ENCODE assay signal across 26 cellular contexts in the genomic region with DNA sequence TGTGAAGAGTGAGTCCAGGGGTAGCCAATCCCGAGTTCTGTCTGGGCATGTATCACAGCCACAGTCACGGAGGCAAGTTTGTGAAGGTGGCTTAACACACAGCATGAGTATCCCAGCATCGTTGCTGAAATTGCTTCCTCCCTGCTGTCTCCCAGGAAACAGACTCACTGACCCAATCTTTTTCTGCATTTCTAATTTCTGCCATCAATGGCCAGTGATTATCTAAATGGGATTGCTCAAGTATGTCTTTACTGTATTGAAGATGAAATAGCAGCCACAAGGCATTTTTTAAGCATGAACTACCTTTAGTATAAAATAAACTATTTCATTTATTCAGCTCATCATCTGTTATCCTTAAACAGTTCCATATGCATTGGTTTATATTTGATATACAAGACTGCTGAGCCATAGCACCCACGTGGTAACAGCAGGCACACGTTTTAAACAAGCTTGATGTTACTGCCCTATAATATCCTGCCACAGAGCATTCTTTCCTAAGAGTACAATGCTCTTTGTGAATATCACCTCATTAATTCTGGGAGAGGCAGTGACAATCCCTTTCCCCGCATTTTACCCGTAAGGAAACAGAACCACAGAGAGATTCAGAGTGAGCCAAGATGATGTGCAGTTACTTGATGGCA.
DNase-seq lines count a peak whose midpoint lies in the region; ATAC-seq, FAIRE-seq and TF ChIP-seq lines count a peak whose summit lies in the region.
"Had no signal": no experiment of that assay in that cellular context is flagged by ENCODE, and none has a peak within 500 bp of the region (broad histone marks: within the 10 kb centered on the region; RNA-seq: fewer than 3 reads in every experiment).

No MANE protein-coding gene starts in this region.

- H3K9ac ChIP-seq in IMR-90 (ENCODE audit: low read depth, low read length) (peak overlapping the region; percentile 72), keratinocyte (ENCODE audit: control insufficient read depth, extremely low read depth, insufficient read depth, low read length) (no peak overlapping the region)

- peak overlapping the region; percentile 100 for H3K18ac ChIP-seq in IMR-90 (ENCODE audit: low read depth, low read length)

- H3K79me2 ChIP-seq in keratinocyte (ENCODE audit: control insufficient read depth, insufficient read depth, low read length): no peaks in the 10 kb centered on the region

- H3K36me3 ChIP-seq in IMR-90 (ENCODE audit: control insufficient read depth, insufficient read depth, low read length) (no peaks in the 10 kb centered on the region), keratinocyte (ENCODE audit: control insufficient read depth in 2 of 2, extremely low read depth in 1 of 2, insufficient read depth in 2 of 2, low read length in 2 of 2) (no peaks in the 10 kb centered on the region), right lobe of liver (no peaks in the 10 kb centered on the region)
- H3K36me3 ChIP-seq: ascending aorta, BE2C, vagina, WERI-Rb-1 had no signal

- peak overlapping the region; percentile 97 for H3K14ac ChIP-seq in IMR-90 (replicated peaks; ENCODE audit: low read depth, low read length)

- peak overlapping the region; percentile 100 for H3K27ac ChIP-seq in IMR-90 (ENCODE audit: insufficient read depth, low read length)
- H3K27ac ChIP-seq in keratinocyte (ENCODE audit: control insufficient read depth, insufficient read depth, low read length): peak overlapping the region; percentile 10
- no peak overlapping the region for H3K27ac ChIP-seq in right lobe of liver
- H3K27ac ChIP-seq: ascending aorta, vagina, WERI-Rb-1 had no signal

- no CpG with 5 or more reads among the region's 7 CpGs for WGBS in IMR-90 (ENCODE audit: extremely low coverage in 2 of 2, insufficient read length in 1 of 2), 2 experiments
- WGBS in right lobe of liver (ENCODE audit: insufficient coverage, low coverage, low lambda C conversion rate, missing lambda C conversion rate): 57% methylated on average over 7 of the region's 7 CpGs

- peaks cover 0 to 12% of the 10 kb centered on the region in 2 experiments; a peak in 1 of 4 replicates for H3K79me1 ChIP-seq in IMR-90 (ENCODE audit: low read depth in 1 of 2, low read length in 2 of 2)

- peak; percentile 80 for FAIRE-seq in keratinocyte (lab: Jason Lieb, UNC)
- FAIRE-seq: endometrium, G401.6, HepG2 had no signal

- H4K5ac ChIP-seq in IMR-90 (ENCODE audit: low read depth, low read length): peak overlapping the region; percentile 100

- peak overlapping the region; percentile 99 for H2AK5ac ChIP-seq in IMR-90 (ENCODE audit: low read depth, low read length)

- no peaks in the 10 kb centered on the region for H3K27me3 ChIP-seq in IMR-90 (ENCODE audit: control insufficient read depth, insufficient read depth, low read length)
- no peaks in the 10 kb centered on the region for H3K27me3 ChIP-seq in keratinocyte (ENCODE audit: control insufficient read depth, extremely low read depth, insufficient read depth, low read length)
- H3K27me3 ChIP-seq in right lobe of liver: no peaks in the 10 kb centered on the region
- H3K27me3 ChIP-seq: ascending aorta, vagina had no signal

- BruUV-seq in IMR-90 (replicated peaks; lab: Mats Ljungman, UMichigan): no TSS peak

- TF ChIP-seq CTCF in AG10803 (conservative IDR thresholded peaks at IDR 0.05; ENCODE audit: low read length): no peak; the same call in 1 of the 2 replicates
- no peak for TF ChIP-seq CTCF in IMR-90 (conservative IDR thresholded peaks at IDR 0.05; ENCODE audit: low read depth, low read length)
- no peak for TF ChIP-seq CTCF in keratinocyte (optimal IDR thresholded peaks at IDR 0.05 in 1 of 3, IDR thresholded peaks at IDR 0.05 in 1 of 3, conservative IDR thresholded peaks at IDR 0.05 in 1 of 3; ENCODE audit: extremely low read depth in 1 of 3, insufficient read depth in 2 of 3, low read length in 3 of 3)
- no peak for TF ChIP-seq CTCF in right lobe of liver (IDR thresholded peaks at IDR 0.05)

- POLR2A ChIA-PET in IMR-90 (lab: Charles Lee; ENCODE audit: unreplicated experiment): interaction anchor here (0.5 to 1.1 kb wide), 2 partner anchors 132 to 405 kb away, joined by 3 read pairs; no protein-coding TSS in a partner anchor

- TF ChIP-seq POLR2A in IMR-90 (IDR thresholded peaks at IDR 0.05; ENCODE audit: low read depth, low read length): no peak
- TF ChIP-seq POLR2A in right lobe of liver (IDR thresholded peaks at IDR 0.05): no peak

- H4K20me1 ChIP-seq in IMR-90 (ENCODE audit: insufficient read depth, low read length) (no peaks in the 10 kb centered on the region), keratinocyte (ENCODE audit: control insufficient read depth, extremely low read depth, insufficient read depth, low read length) (no peaks in the 10 kb centered on the region)

- H4K91ac ChIP-seq in IMR-90 (ENCODE audit: insufficient read depth, low read depth, low read length): peak overlapping the region; percentile 100

- H3K4me1 ChIP-seq in IMR-90 (ENCODE audit: control insufficient read depth, insufficient read depth, low read length): peaks cover 21% of the 10 kb centered on the region
- peaks cover 45% of the 10 kb centered on the region for H3K4me1 ChIP-seq in keratinocyte (ENCODE audit: control insufficient read depth, extremely low read depth, insufficient read depth, low read length)
- H3K4me1 ChIP-seq in right lobe of liver: peaks cover 0 to 7% (median 0%) of the 10 kb centered on the region in 4 donors
- H3K4me1 ChIP-seq: BE2C had no signal

- H2BK120ac ChIP-seq in IMR-90 (ENCODE audit: low read depth, low read length): peak overlapping the region; percentile 100

- H3K9me1 ChIP-seq in IMR-90 (ENCODE audit: insufficient read depth, low read length): peaks cover 12% of the 10 kb centered on the region
- no peaks in the 10 kb centered on the region for H3K9me1 ChIP-seq in keratinocyte (ENCODE audit: control insufficient read depth, extremely low read depth, insufficient read depth, low read length)

- peak overlapping the region; percentile 38 for H2AFZ ChIP-seq in IMR-90 (replicated peaks; ENCODE audit: low read length, poor library complexity)
- peak overlapping the region; percentile 43 for H2AFZ ChIP-seq in keratinocyte (ENCODE audit: control insufficient read depth, low read length)

- H2BK5ac ChIP-seq in IMR-90 (ENCODE audit: low read depth, low read length, poor library complexity, severe bottlenecking): peak overlapping the region; percentile 100

- DNase-seq in AG10803 (ENCODE audit: low read depth) (peak; percentile 99), IMR-90 (peak; percentile 99), dedifferentiated amniotic fluid mesenchymal stem cell (ENCODE audit: extremely low spot score) (peak; percentile 85), keratinocyte (ENCODE audit: low read depth, low spot score) (no peak), Right ventricle myocardium inferior (ENCODE audit: missing footprints) (no peak), right lobe of liver (no peak), LoVo (ENCODE audit: low spot score) (no peak)
- DNase-seq in effector memory CD8-positive, alpha-beta T cell: no peak
- DNase-seq: activated CD4-positive, alpha-beta T cell treated with anti-CD3 and anti-CD28 coated beads, Interleukin-2, amount 50 U/mL, for 4 hours; activated naive CD4-positive, alpha-beta T cell treated with Interleukin-2 at 50 U/mL for 16 hours; BE2C; Calu3; immature natural killer cell; naive B cell; NCI-H1930; NCI-H446; stimulated activated CD4-positive, alpha-beta T cell treated with anti-CD3 and anti-CD28 coated beads, Interleukin-2, amount 100 ng/mL, for 48 hours; WERI-Rb-1 had no signal

- peak overlapping the region; percentile 95 to 97 for H4K8ac ChIP-seq in IMR-90 (ENCODE audit: low read depth in 2 of 2, low read length in 2 of 2)

- in situ Hi-C loops in IMR-90 (cut with MboI; ENCODE audit: low sequenced_read_pairs): loop anchor here (5.0 to 25.0 kb wide), 4 partner anchors 132 to 592 kb away; no protein-coding TSS in a partner anchor

- peak overlapping the region; percentile 99; the same call in 1 of the 2 replicates for H3K23ac ChIP-seq in IMR-90 (ENCODE audit: low read depth, low read length)

- H3K9me3 Mint-ChIP-seq in effector memory CD8-positive, alpha-beta T cell: no peaks in the 10 kb centered on the region
- H3K9me3 Mint-ChIP-seq: T-helper 1 cell treated with Interleukin-12 subunit alpha and Interleukin-12 subunit beta and Interleukin-4 antibody, amounts not matched to agents 30 μg/mL and 1 μg/mL, for 36 hours had no signal

- TF ChIP-seq RAD21 in IMR-90 (IDR thresholded peaks at IDR 0.05; ENCODE audit: low read length): no peak; the same call in 1 of the 2 replicates

- CTCF ChIA-PET in IMR-90 (lab: Yijun Ruan, JAX): interaction anchor here (0.7 to 0.8 kb wide), 3 partner anchors 14 to 277 kb away, joined by 3 to 4 read pairs (median 4); a partner anchor contains a TSS

- H3K4ac ChIP-seq in IMR-90 (ENCODE audit: low read depth, low read length): peak overlapping the region; percentile 99

- H3K4me3 ChIP-seq in AG10803 (ENCODE audit: low read length) (no peak overlapping the region), IMR-90 (ENCODE audit: insufficient read depth, low read depth, low read length) (no peak overlapping the region), keratinocyte (ENCODE audit: control insufficient read depth in 2 of 3, extremely low read depth in 1 of 3, insufficient read depth in 2 of 3, low read depth in 1 of 3, low read length in 3 of 3) (no peak overlapping the region), right lobe of liver (no peak overlapping the region)
- H3K4me3 ChIP-seq: ascending aorta, lung, skin epidermis, vagina had no signal

- no peaks in the 10 kb centered on the region for H3K36me3 Mint-ChIP-seq in effector memory CD8-positive, alpha-beta T cell (ENCODE audit: insufficient read depth)
- H3K36me3 Mint-ChIP-seq: immature natural killer cell, naive B cell had no signal

- intact Hi-C loops in IMR-90 (cut with micrococcal nuclease) (loop anchor here (1.0 to 10.0 kb wide), 10 partner anchors 58 to 597 kb away; no protein-coding TSS in a partner anchor), Right ventricle myocardium inferior (cut with DNase I) (no loop called here), right lobe of liver (cut with DNase I) (loop anchor here in 1 of 2 donors (10.0 kb wide), 1 partner anchor 270 kb away; no protein-coding TSS in a partner anchor)

- H2BK15ac ChIP-seq in IMR-90 (ENCODE audit: low read depth, low read length): peak overlapping the region; percentile 99; the same call in 2 of the 3 replicates

- peak overlapping the region; percentile 100 for H2BK20ac ChIP-seq in IMR-90 (ENCODE audit: low read depth, low read length)

- dilution Hi-C loops in IMR-90 (cut with HindIII; ENCODE audit: low sequenced_read_pairs, unreplicated experiment): no loop called here
- dilution Hi-C loops in keratinocyte (cut with MboI; ENCODE audit: extremely low pct_ligation_motif_present, low sequenced_read_pairs): no loop called here

- H3K4me1 Mint-ChIP-seq in effector memory CD8-positive, alpha-beta T cell (ENCODE audit: low read depth in 2 of 2): no peaks in the 10 kb centered on the region
- H3K4me1 Mint-ChIP-seq: immature natural killer cell, naive B cell had no signal

- ATAC-seq in IMR-90 (ENCODE audit: low read depth): peak; percentile 83
- ATAC-seq in Right ventricle myocardium inferior: no peak
- no peak for ATAC-seq in right lobe of liver
- no peak for ATAC-seq in effector memory CD8-positive, alpha-beta T cell (replicated peaks)
- ATAC-seq: HepG2 had no signal

- peak overlapping the region; percentile 94 for H3K56ac ChIP-seq in IMR-90 (ENCODE audit: extremely low read depth, insufficient read depth, low read length)

- no peaks in the 10 kb centered on the region for H3K9me3 ChIP-seq in IMR-90 (ENCODE audit: control insufficient read depth, insufficient read depth, low read length)
- no peaks in the 10 kb centered on the region for H3K9me3 ChIP-seq in keratinocyte (ENCODE audit: control insufficient read depth, low read depth, low read length)
- H3K9me3 ChIP-seq in right lobe of liver: no peaks in the 10 kb centered on the region
- H3K9me3 ChIP-seq: ascending aorta, BE2C, vagina had no signal

- H3K27ac Mint-ChIP-seq in effector memory CD8-positive, alpha-beta T cell: no peak overlapping the region
- H3K27ac Mint-ChIP-seq: immature natural killer cell; naive B cell; T-helper 1 cell treated with Interleukin-12 subunit alpha and Interleukin-12 subunit beta and Interleukin-4 antibody, amounts not matched to agents 30 μg/mL and 1 μg/mL, for 36 hours had no signal

- no peak overlapping the region for H3K4me3 Mint-ChIP-seq in effector memory CD8-positive, alpha-beta T cell
- H3K4me3 Mint-ChIP-seq: immature natural killer cell; naive B cell; T-helper 1 cell treated with Interleukin-12 subunit alpha and Interleukin-12 subunit beta and Interleukin-4 antibody, amounts not matched to agents 30 μg/mL and 1 μg/mL, for 36 hours had no signal

- H2AK9ac ChIP-seq in IMR-90 (replicated peaks; ENCODE audit: low read depth, low read length, poor library complexity): peak overlapping the region; percentile 61

- H3K4me2 ChIP-seq in IMR-90 (ENCODE audit: low read depth, low read length): peak overlapping the region; percentile 54
- peak overlapping the region; percentile 15 for H3K4me2 ChIP-seq in keratinocyte (ENCODE audit: control insufficient read depth, extremely low read depth, insufficient read depth, low read depth, low read length)

- peaks cover 43 to 87% of the 10 kb centered on the region in 2 donors for H3K27me3 Mint-ChIP-seq in effector memory CD8-positive, alpha-beta T cell

Comparison
In these comparisons a context has a peak if more than half of its experiments do, and no peak if none do; other contexts are left out.
1. DNase-seq: peak in AG10803 (single experiment), IMR-90 (single experiment) and dedifferentiated amniotic fluid mesenchymal stem cell (single experiment); none in keratinocyte (single experiment), Right ventricle myocardium inferior (single experiment), right lobe of liver (0 of 3), effector memory CD8-positive, alpha-beta T cell (0 of 3) and LoVo (single experiment).
2. H3K27ac ChIP-seq: peak in IMR-90 (single experiment) and keratinocyte (single experiment); none in right lobe of liver (0 of 3).